Comparison of ENCODE assay signal across 1 cellular context in the genomic region with DNA sequence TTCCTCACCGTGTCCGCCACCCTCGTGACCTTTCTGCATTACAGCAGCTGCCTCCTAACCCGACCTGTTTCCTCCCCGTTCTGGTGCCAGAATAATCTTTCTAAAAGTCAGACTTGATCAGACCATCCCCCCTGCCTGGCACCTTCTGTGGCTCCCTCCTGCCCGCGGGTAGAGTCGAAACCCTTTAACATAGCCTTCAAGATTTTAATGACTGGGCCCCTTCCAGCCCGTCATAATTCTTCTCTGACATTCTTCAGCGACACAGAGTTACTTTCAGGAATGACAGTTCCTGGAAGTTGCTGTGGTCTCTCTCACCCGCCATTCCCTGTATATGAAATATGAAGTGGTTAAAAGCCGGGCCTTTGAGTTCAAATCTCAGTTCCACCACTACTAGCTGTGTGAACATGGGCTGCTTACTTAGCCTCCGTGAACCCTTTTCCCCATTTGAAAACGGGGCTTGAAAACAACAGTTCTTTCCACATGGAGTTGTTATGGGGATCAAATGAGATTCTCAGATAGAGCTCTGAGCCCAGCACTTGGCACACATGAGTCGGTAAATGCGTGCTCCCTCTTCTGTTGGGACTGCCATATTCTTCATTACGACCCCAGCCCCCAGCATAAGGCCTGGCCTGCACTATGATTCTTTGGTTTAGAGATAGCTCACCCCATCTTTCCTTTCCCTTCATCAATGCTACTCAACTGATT.
TF ChIP-seq lines count a peak whose summit lies in the region.

No MANE protein-coding gene starts in this region.

TF ChIP-seq in HepG2, 621 proteins besides CTCF, POLR2A, EP300 and RAD21 (continued from another document and continues in another):
- TF ChIP-seq, protein P1, sequence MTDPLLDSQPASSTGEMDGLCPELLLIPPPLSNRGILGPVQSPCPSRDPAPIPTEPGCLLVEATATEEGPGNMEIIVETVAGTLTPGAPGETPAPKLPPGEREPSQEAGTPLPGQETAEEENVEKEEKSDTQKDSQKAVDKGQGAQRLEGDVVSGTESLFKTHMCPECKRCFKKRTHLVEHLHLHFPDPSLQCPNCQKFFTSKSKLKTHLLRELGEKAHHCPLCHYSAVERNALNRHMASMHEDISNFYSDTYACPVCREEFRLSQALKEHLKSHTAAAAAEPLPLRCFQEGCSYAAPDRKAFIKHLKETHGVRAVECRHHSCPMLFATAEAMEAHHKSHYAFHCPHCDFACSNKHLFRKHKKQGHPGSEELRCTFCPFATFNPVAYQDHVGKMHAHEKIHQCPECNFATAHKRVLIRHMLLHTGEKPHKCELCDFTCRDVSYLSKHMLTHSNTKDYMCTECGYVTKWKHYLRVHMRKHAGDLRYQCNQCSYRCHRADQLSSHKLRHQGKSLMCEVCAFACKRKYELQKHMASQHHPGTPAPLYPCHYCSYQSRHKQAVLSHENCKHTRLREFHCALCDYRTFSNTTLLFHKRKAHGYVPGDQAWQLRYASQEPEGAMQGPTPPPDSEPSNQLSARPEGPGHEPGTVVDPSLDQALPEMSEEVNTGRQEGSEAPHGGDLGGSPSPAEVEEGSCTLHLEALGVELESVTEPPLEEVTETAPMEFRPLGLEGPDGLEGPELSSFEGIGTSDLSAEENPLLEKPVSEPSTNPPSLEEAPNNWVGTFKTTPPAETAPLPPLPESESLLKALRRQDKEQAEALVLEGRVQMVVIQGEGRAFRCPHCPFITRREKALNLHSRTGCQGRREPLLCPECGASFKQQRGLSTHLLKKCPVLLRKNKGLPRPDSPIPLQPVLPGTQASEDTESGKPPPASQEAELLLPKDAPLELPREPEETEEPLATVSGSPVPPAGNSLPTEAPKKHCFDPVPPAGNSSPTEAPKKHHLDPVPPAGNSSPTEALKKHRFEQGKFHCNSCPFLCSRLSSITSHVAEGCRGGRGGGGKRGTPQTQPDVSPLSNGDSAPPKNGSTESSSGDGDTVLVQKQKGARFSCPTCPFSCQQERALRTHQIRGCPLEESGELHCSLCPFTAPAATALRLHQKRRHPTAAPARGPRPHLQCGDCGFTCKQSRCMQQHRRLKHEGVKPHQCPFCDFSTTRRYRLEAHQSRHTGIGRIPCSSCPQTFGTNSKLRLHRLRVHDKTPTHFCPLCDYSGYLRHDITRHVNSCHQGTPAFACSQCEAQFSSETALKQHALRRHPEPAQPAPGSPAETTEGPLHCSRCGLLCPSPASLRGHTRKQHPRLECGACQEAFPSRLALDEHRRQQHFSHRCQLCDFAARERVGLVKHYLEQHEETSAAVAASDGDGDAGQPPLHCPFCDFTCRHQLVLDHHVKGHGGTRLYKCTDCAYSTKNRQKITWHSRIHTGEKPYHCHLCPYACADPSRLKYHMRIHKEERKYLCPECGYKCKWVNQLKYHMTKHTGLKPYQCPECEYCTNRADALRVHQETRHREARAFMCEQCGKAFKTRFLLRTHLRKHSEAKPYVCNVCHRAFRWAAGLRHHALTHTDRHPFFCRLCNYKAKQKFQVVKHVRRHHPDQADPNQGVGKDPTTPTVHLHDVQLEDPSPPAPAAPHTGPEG (CRISPR knock-in tag; IDR thresholded peaks at IDR 0.05) = 0 out of 2 replicates have a peak, but pooled peaks have one; percentile 3
- TF ChIP-seq ZNF709 (CRISPR knock-in tag; IDR thresholded peaks at IDR 0.05) = no peak
- TF ChIP-seq, protein P2, sequence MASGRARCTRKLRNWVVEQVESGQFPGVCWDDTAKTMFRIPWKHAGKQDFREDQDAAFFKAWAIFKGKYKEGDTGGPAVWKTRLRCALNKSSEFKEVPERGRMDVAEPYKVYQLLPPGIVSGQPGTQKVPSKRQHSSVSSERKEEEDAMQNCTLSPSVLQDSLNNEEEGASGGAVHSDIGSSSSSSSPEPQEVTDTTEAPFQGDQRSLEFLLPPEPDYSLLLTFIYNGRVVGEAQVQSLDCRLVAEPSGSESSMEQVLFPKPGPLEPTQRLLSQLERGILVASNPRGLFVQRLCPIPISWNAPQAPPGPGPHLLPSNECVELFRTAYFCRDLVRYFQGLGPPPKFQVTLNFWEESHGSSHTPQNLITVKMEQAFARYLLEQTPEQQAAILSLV (CRISPR knock-in tag; IDR thresholded peaks at IDR 0.05; ENCODE audit: borderline replicate concordance) = 0 out of 2 replicates have a peak, but pooled peaks have one; percentile 12
- no peak for TF ChIP-seq ZBTB42 (CRISPR knock-in tag; IDR thresholded peaks at IDR 0.05)
- TF ChIP-seq ZNF747 (CRISPR knock-in tag; IDR thresholded peaks at IDR 0.05; ENCODE audit: borderline replicate concordance) = peak; percentile 15; the same call in 1 of the 2 replicates
- TF ChIP-seq ZNF598 (CRISPR knock-in tag; IDR thresholded peaks at IDR 0.05; ENCODE audit: borderline replicate concordance) = no peak
- TF ChIP-seq, protein P3, sequence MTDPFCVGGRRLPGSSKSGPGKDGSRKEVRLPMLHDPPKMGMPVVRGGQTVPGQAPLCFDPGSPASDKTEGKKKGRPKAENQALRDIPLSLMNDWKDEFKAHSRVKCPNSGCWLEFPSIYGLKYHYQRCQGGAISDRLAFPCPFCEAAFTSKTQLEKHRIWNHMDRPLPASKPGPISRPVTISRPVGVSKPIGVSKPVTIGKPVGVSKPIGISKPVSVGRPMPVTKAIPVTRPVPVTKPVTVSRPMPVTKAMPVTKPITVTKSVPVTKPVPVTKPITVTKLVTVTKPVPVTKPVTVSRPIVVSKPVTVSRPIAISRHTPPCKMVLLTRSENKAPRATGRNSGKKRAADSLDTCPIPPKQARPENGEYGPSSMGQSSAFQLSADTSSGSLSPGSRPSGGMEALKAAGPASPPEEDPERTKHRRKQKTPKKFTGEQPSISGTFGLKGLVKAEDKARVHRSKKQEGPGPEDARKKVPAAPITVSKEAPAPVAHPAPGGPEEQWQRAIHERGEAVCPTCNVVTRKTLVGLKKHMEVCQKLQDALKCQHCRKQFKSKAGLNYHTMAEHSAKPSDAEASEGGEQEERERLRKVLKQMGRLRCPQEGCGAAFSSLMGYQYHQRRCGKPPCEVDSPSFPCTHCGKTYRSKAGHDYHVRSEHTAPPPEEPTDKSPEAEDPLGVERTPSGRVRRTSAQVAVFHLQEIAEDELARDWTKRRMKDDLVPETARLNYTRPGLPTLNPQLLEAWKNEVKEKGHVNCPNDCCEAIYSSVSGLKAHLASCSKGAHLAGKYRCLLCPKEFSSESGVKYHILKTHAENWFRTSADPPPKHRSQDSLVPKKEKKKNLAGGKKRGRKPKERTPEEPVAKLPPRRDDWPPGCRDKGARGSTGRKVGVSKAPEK (CRISPR knock-in tag; IDR thresholded peaks at IDR 0.05; ENCODE audit: borderline replicate concordance) = 0 out of 2 replicates have a peak, but pooled peaks have one; percentile 4
- TF ChIP-seq SMAD1 (CRISPR knock-in tag; IDR thresholded peaks at IDR 0.05; ENCODE audit: borderline replicate concordance, low read depth) = no peak
- 0 out of 2 replicates have a peak, but pooled peaks have one; percentile 39 for TF ChIP-seq ZNF468 (CRISPR knock-in tag; IDR thresholded peaks at IDR 0.05)
- TF ChIP-seq ZNF207 (IDR thresholded peaks at IDR 0.05; ENCODE audit: borderline replicate concordance) = no peak
- no peak for TF ChIP-seq MTA1 (CRISPR knock-in tag; IDR thresholded peaks at IDR 0.05; ENCODE audit: borderline replicate concordance)
- TF ChIP-seq RXRA (CRISPR knock-in tag; IDR thresholded peaks at IDR 0.05) = 0 out of 2 replicates have a peak, but pooled peaks have one; percentile 2
- 0 out of 2 replicates have a peak, but pooled peaks have one; percentile 47 for TF ChIP-seq KDM5A (IDR thresholded peaks at IDR 0.05; ENCODE audit: borderline replicate concordance, low read length)
- TF ChIP-seq, protein P4, sequence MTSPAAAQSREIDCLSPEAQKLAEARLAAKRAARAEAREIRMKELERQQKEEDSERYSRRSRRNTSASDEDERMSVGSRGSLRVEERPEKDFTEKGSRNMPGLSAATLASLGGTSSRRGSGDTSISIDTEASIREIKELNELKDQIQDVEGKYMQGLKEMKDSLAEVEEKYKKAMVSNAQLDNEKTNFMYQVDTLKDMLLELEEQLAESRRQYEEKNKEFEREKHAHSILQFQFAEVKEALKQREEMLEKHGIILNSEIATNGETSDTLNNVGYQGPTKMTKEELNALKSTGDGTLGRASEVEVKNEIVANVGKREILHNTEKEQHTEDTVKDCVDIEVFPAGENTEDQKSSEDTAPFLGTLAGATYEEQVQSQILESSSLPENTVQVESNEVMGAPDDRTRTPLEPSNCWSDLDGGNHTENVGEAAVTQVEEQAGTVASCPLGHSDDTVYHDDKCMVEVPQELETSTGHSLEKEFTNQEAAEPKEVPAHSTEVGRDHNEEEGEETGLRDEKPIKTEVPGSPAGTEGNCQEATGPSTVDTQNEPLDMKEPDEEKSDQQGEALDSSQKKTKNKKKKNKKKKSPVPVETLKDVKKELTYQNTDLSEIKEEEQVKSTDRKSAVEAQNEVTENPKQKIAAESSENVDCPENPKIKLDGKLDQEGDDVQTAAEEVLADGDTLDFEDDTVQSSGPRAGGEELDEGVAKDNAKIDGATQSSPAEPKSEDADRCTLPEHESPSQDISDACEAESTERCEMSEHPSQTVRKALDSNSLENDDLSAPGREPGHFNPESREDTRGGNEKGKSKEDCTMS (CRISPR knock-in tag; conservative IDR thresholded peaks at IDR 0.05) = no peak
- TF ChIP-seq ZNF670 (CRISPR knock-in tag; IDR thresholded peaks at IDR 0.05; ENCODE audit: borderline replicate concordance) = peak; percentile 26; the same call in 1 of the 2 replicates
- TF ChIP-seq, protein P5, sequence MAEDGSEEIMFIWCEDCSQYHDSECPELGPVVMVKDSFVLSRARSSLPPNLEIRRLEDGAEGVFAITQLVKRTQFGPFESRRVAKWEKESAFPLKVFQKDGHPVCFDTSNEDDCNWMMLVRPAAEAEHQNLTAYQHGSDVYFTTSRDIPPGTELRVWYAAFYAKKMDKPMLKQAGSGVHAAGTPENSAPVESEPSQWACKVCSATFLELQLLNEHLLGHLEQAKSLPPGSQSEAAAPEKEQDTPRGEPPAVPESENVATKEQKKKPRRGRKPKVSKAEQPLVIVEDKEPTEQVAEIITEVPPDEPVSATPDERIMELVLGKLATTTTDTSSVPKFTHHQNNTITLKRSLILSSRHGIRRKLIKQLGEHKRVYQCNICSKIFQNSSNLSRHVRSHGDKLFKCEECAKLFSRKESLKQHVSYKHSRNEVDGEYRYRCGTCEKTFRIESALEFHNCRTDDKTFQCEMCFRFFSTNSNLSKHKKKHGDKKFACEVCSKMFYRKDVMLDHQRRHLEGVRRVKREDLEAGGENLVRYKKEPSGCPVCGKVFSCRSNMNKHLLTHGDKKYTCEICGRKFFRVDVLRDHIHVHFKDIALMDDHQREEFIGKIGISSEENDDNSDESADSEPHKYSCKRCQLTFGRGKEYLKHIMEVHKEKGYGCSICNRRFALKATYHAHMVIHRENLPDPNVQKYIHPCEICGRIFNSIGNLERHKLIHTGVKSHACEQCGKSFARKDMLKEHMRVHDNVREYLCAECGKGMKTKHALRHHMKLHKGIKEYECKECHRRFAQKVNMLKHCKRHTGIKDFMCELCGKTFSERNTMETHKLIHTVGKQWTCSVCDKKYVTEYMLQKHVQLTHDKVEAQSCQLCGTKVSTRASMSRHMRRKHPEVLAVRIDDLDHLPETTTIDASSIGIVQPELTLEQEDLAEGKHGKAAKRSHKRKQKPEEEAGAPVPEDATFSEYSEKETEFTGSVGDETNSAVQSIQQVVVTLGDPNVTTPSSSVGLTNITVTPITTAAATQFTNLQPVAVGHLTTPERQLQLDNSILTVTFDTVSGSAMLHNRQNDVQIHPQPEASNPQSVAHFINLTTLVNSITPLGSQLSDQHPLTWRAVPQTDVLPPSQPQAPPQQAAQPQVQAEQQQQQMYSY (CRISPR knock-in tag; IDR thresholded peaks at IDR 0.05) = 0 out of 2 replicates have a peak, but pooled peaks have one; percentile 2
- TF ChIP-seq REXO4 (CRISPR knock-in tag; IDR thresholded peaks at IDR 0.05; ENCODE audit: borderline replicate concordance) = peak; percentile 2; the same call in 1 of the 2 replicates
- TF ChIP-seq ZNF564 (CRISPR knock-in tag; IDR thresholded peaks at IDR 0.05) = 0 out of 2 replicates have a peak, but pooled peaks have one; percentile 3
- TF ChIP-seq ZNF337 (CRISPR knock-in tag; IDR thresholded peaks at IDR 0.05; ENCODE audit: borderline replicate concordance, low read depth) = 0 out of 2 replicates have a peak, but pooled peaks have one; percentile 53
- TF ChIP-seq, protein P6, sequence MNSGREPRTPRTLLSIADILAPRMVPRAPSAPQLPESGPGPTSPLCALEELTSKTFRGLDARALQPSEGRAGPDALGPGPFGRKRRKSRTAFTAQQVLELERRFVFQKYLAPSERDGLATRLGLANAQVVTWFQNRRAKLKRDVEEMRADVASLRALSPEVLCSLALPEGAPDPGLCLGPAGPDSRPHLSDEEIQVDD (CRISPR knock-in tag; IDR thresholded peaks at IDR 0.05; ENCODE audit: borderline replicate concordance) = no peak
- TF ChIP-seq ZNF230 (CRISPR knock-in tag; IDR thresholded peaks at IDR 0.05) = 0 out of 2 replicates have a peak, but pooled peaks have one; percentile 6
- no peak for TF ChIP-seq NR3C1 (CRISPR knock-in tag; IDR thresholded peaks at IDR 0.05)
- 0 out of 2 replicates have a peak, but pooled peaks have one; percentile 19 for TF ChIP-seq MAF1 (CRISPR knock-in tag; IDR thresholded peaks at IDR 0.05; ENCODE audit: borderline replicate concordance)
- TF ChIP-seq SPEN (CRISPR knock-in tag; IDR thresholded peaks at IDR 0.05; ENCODE audit: low read depth) = 0 out of 2 replicates have a peak, but pooled peaks have one; percentile 9
- TF ChIP-seq, protein P7, sequence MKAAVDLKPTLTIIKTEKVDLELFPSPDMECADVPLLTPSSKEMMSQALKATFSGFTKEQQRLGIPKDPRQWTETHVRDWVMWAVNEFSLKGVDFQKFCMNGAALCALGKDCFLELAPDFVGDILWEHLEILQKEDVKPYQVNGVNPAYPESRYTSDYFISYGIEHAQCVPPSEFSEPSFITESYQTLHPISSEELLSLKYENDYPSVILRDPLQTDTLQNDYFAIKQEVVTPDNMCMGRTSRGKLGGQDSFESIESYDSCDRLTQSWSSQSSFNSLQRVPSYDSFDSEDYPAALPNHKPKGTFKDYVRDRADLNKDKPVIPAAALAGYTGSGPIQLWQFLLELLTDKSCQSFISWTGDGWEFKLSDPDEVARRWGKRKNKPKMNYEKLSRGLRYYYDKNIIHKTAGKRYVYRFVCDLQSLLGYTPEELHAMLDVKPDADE (CRISPR knock-in tag; IDR thresholded peaks at IDR 0.05) = 0 out of 2 replicates have a peak, but pooled peaks have one; percentile 9
- TF ChIP-seq, protein P8, sequence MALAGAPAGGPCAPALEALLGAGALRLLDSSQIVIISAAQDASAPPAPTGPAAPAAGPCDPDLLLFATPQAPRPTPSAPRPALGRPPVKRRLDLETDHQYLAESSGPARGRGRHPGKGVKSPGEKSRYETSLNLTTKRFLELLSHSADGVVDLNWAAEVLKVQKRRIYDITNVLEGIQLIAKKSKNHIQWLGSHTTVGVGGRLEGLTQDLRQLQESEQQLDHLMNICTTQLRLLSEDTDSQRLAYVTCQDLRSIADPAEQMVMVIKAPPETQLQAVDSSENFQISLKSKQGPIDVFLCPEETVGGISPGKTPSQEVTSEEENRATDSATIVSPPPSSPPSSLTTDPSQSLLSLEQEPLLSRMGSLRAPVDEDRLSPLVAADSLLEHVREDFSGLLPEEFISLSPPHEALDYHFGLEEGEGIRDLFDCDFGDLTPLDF (CRISPR knock-in tag; IDR thresholded peaks at IDR 0.05) = 0 out of 2 replicates have a peak, but pooled peaks have one; percentile 25
- TF ChIP-seq ZSCAN21 (CRISPR knock-in tag; IDR thresholded peaks at IDR 0.05; ENCODE audit: borderline replicate concordance) = 0 out of 2 replicates have a peak, but pooled peaks have one; percentile 7
